11 cellular contexts compared by ENCODE assay signal in genomic region chr13:29508874-29509249, GRCh38.
DNase-seq lines count a peak whose midpoint lies in the region; TF ChIP-seq lines count a peak whose summit lies in the region.
"Had no signal": no experiment of that assay in that cellular context is flagged by ENCODE, and none has a peak within 500 bp of the region (broad histone marks: within the 10 kb centered on the region; RNA-seq: fewer than 3 reads in every experiment).

No MANE protein-coding gene starts in this region.

- no peak overlapping the region for H3K23ac ChIP-seq in mesendoderm (ENCODE audit: low read length)

- H3K27ac ChIP-seq in BLaER1 (no peak overlapping the region), GM23248 (peak overlapping the region; percentile 73), brain microvascular endothelial cell (peak overlapping the region; percentile 86), mesendoderm (ENCODE audit: low read depth, low read length) (no peak overlapping the region)
- H3K27ac ChIP-seq: epithelial cell of prostate, neural progenitor cell had no signal

- peaks cover 3% of the 10 kb centered on the region for H3K36me3 Mint-ChIP-seq in neural crest cell (ENCODE audit: low read depth)

- H2AFZ ChIP-seq in GM23248 = no peak overlapping the region
- H2AFZ ChIP-seq: neural progenitor cell had no signal

- H3K9me3 ChIP-seq in BLaER1 (no peaks in the 10 kb centered on the region), GM23248 (ENCODE audit: low read depth) (no peaks in the 10 kb centered on the region), MG63 (no peaks in the 10 kb centered on the region)

- in situ Hi-C loops in GM23248 (cut with MboI) (no loop called here), brain microvascular endothelial cell (cut with HindIII; ENCODE audit: low pct_ligation_motif_present, low sequenced_read_pairs) (no loop called here)

- H3K79me1 ChIP-seq in mesendoderm (ENCODE audit: low read length) = no peaks in the 10 kb centered on the region

- peaks cover 33% of the 10 kb centered on the region for H3K79me2 ChIP-seq in GM23248 (ENCODE audit: insufficient read depth)
- H3K79me2 ChIP-seq in mesendoderm (ENCODE audit: control insufficient read depth, insufficient read depth, low read length) = no peaks in the 10 kb centered on the region

- H3K27ac Mint-ChIP-seq in neural crest cell (ENCODE audit: unreplicated experiment) = peak overlapping the region; percentile 39
- H3K27ac Mint-ChIP-seq: neural progenitor cell had no signal

- TF ChIP-seq CTCF in brain microvascular endothelial cell (IDR thresholded peaks at IDR 0.05; ENCODE audit: low read depth, low read length, missing control alignments) (no peak), neural crest cell (conservative IDR thresholded peaks at IDR 0.05) (no peak)

- no peak overlapping the region for H3K18ac ChIP-seq in mesendoderm (ENCODE audit: low read length)

- peaks cover 2% of the 10 kb centered on the region for H3K4me1 Mint-ChIP-seq in neural crest cell
- H3K4me1 Mint-ChIP-seq: T-cell had no signal

- H3K4me3 Mint-ChIP-seq in neural crest cell = no peak overlapping the region
- H3K4me3 Mint-ChIP-seq: neural progenitor cell, T-cell had no signal

- H3K4me3 ChIP-seq in BLaER1 = no peak overlapping the region
- H3K4me3 ChIP-seq in GM23248 = no peak overlapping the region
- H3K4me3 ChIP-seq in brain microvascular endothelial cell (ENCODE audit: low read depth, low read length) = no peak overlapping the region
- no peak overlapping the region for H3K4me3 ChIP-seq in mesendoderm (ENCODE audit: low read length)
- H3K4me3 ChIP-seq in MG63 = no peak overlapping the region
- H3K4me3 ChIP-seq: neural progenitor cell had no signal

- H3K4me1 ChIP-seq in BLaER1 = peaks cover 51% of the 10 kb centered on the region
- H3K4me1 ChIP-seq in GM23248 (ENCODE audit: insufficient read depth) = peaks cover 57% of the 10 kb centered on the region
- no peaks in the 10 kb centered on the region for H3K4me1 ChIP-seq in mesendoderm (ENCODE audit: control insufficient read depth, low read depth, low read length)
- H3K4me1 ChIP-seq: neural progenitor cell had no signal

- WGBS in GM23248 (ENCODE audit: low coverage in 1 of 2, low lambda C conversion rate in 2 of 2, missing lambda C conversion rate in 2 of 2), 2 experiments = 83 to 85% methylated on average over 4 of the region's 4 CpGs
- no CpG with 5 or more reads among the region's 4 CpGs for WGBS in mesendoderm (ENCODE audit: extremely low coverage, insufficient coverage, low lambda C conversion rate)

- H3K4me2 ChIP-seq in BLaER1 (peak overlapping the region; percentile 43), GM23248 (ENCODE audit: unreplicated experiment) (no peak overlapping the region), mesendoderm (ENCODE audit: low read length) (no peak overlapping the region)
- H3K4me2 ChIP-seq: neural progenitor cell had no signal

- H4K5ac ChIP-seq in mesendoderm (ENCODE audit: low read length) = no peak overlapping the region

- H3F3A ChIP-seq in GM23248 (ENCODE audit: insufficient read depth) = peaks cover 51% of the 10 kb centered on the region

- H3K27me3 Mint-ChIP-seq in neural crest cell (ENCODE audit: low read depth) = no peaks in the 10 kb centered on the region

- no peak for DNase-seq in GM23248
- DNase-seq in brain microvascular endothelial cell = no peak
- DNase-seq in neural crest cell (ENCODE audit: low read depth, low spot score) = no peak
- no peak for DNase-seq in mesendoderm
- no peak for DNase-seq in MG63
- no peak for DNase-seq in GOT3 (lab: John Stamatoyannopoulos, UW)
- DNase-seq: NCI-H2029 treated with DMSO at 0.1 percent for 48 hours had no signal

- H2BK5ac ChIP-seq in mesendoderm (ENCODE audit: low read length) = no peak overlapping the region

- H3K36me3 ChIP-seq in BLaER1 = peaks cover 38% of the 10 kb centered on the region
- H3K36me3 ChIP-seq in GM23248 (ENCODE audit: low read depth) = peaks cover 28% of the 10 kb centered on the region; the same call in 1 of the 2 replicates
- H3K36me3 ChIP-seq in brain microvascular endothelial cell (replicated peaks) = peaks cover 29% of the 10 kb centered on the region
- peaks cover 8% of the 10 kb centered on the region for H3K36me3 ChIP-seq in mesendoderm (ENCODE audit: control insufficient read depth, insufficient read depth, low read length)
- H3K36me3 ChIP-seq in MG63 = peaks cover 40% of the 10 kb centered on the region
- H3K36me3 ChIP-seq: neural progenitor cell had no signal

- no peaks in the 10 kb centered on the region for H3K9me3 Mint-ChIP-seq in neural crest cell
- H3K9me3 Mint-ChIP-seq: neural progenitor cell, T-cell had no signal

- no peak overlapping the region for H2BK120ac ChIP-seq in mesendoderm (ENCODE audit: low read depth, low read length)

- no peak overlapping the region for H2AK5ac ChIP-seq in mesendoderm (ENCODE audit: low read length)

- no peak overlapping the region for H2BK15ac ChIP-seq in mesendoderm (replicated peaks; ENCODE audit: low read depth)

- H4K20me1 ChIP-seq in BLaER1 (peaks cover 63% of the 10 kb centered on the region), GM23248 (ENCODE audit: insufficient read depth) (no peaks in the 10 kb centered on the region)

- H4K8ac ChIP-seq in mesendoderm (ENCODE audit: low read depth, low read length) = no peak overlapping the region

- no peak overlapping the region for H3K4ac ChIP-seq in mesendoderm (ENCODE audit: low read depth, low read length)

- H3K27me3 ChIP-seq in BLaER1 (no peaks in the 10 kb centered on the region), GM23248 (replicated peaks; ENCODE audit: insufficient read depth) (no peaks in the 10 kb centered on the region), brain microvascular endothelial cell (replicated peaks) (no peaks in the 10 kb centered on the region), mesendoderm (ENCODE audit: insufficient read depth, low read length, poor library complexity) (no peaks in the 10 kb centered on the region), MG63 (no peaks in the 10 kb centered on the region)
- H3K27me3 ChIP-seq: neural progenitor cell had no signal

- H3K9ac ChIP-seq in BLaER1 (no peak overlapping the region), GM23248 (peak overlapping the region; percentile 56), mesendoderm (ENCODE audit: low read length) (no peak overlapping the region)
- H3K9ac ChIP-seq: neural progenitor cell had no signal

- H3K9me2 ChIP-seq in GM23248 (ENCODE audit: insufficient read depth) = no peaks in the 10 kb centered on the region

- no peak overlapping the region for H3K56ac ChIP-seq in mesendoderm (ENCODE audit: low read length)

Comparison
In these comparisons a context has a peak if more than half of its experiments do, and no peak if none do; other contexts are left out.
1. H3K27ac ChIP-seq: peak in GM23248 (single experiment) and brain microvascular endothelial cell (single experiment); none in BLaER1 (single experiment) and mesendoderm (single experiment).